Comparison of ENCODE assay signal across 1 cellular context in genomic region chr9:137989999-137990715, GRCh38.
TF ChIP-seq lines count a peak whose summit lies in the region.

No MANE protein-coding gene starts in this region.

TF ChIP-seq in HepG2, 621 proteins besides CTCF, POLR2A, EP300 and RAD21 (continued from another document):
- TF ChIP-seq ZNF407 (CRISPR knock-in tag; IDR thresholded peaks at IDR 0.05; ENCODE audit: not compliant biosample characterization) (no peak), SRSF4 (IDR thresholded peaks at IDR 0.05; ENCODE audit: low read depth, low read length, poor library complexity, severe bottlenecking) (no peak)
